ENCODE assay signal across 8 cellular contexts in the genomic region with DNA sequence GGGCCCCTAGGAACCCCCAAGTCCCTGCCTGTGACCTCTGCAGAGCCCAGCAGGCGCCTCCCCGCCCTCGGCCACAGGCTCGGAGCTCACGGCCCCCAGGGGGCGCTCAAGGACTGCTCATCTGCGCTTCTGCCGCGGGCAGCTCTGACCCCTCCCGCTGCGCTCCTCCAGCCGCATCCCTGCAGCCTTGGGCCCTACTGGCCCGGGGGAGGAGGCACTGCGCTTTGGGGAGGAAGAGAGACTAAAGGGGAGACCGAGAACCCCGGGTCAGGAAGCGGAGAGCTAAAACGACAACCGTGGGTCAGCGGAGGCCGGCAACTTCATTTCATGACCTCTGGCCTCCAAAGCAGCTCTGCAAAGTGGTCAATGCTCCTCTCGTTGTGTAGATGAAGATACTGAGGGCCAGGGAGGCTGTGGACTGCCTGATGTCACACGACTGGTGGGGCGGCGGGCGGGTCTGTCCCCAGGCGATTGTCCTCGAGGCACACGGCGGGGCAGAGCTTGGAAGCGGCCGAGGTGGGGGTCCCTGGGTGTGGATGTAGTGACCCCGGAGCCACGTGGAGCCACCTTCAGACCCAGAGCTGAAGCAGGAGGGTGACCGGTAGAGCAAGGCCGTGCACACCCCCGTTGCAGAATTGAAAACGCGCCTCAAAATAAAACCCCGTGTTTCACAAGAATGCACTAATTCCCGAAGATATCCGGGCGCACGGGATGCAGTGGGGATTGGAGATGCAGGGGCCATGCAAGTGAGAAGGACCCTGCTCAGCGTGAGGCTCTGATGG. TPM values are rescaled to one million over a fixed set of nuclear protein-coding genes. Genes with fewer than 3 reads are reported as not detected.
DNase-seq lines count a peak whose midpoint lies in the region; ATAC-seq and TF ChIP-seq lines count a peak whose summit lies in the region.

No MANE protein-coding gene starts in this region.

- H3K9me2 ChIP-seq in Karpas-422 (replicated peaks; ENCODE audit: insufficient read depth, low read length): no peaks in the 10 kb centered on the region

- WGBS in gastroesophageal sphincter (ENCODE audit: low coverage in 1 of 2), 2 donors: 4 to 58% methylated on average over 4 to 17 of the region's 45 CpGs

- H3F3A ChIP-seq in neural progenitor cell (ENCODE audit: low read depth): peaks cover 3% of the 10 kb centered on the region

- H3K4me2 ChIP-seq in Karpas-422 (ENCODE audit: low read depth, low read length, poor library complexity, severe bottlenecking): peak overlapping the region; percentile 68
- peak overlapping the region; percentile 87 for H3K4me2 ChIP-seq in neural progenitor cell

- H3K36me3 ChIP-seq in Karpas-422 (ENCODE audit: insufficient read depth, low read length): no peaks in the 10 kb centered on the region
- H3K36me3 ChIP-seq in RWPE2 (ENCODE audit: low read depth): no peaks in the 10 kb centered on the region
- H3K36me3 ChIP-seq in gastroesophageal sphincter: no peaks in the 10 kb centered on the region
- no peaks in the 10 kb centered on the region for H3K36me3 ChIP-seq in neural progenitor cell

- peak overlapping the region; percentile 61 for H3K9ac ChIP-seq in Karpas-422 (ENCODE audit: low read length)
- no peak overlapping the region for H3K9ac ChIP-seq in neural progenitor cell

- no peaks in the 10 kb centered on the region for H3K79me2 ChIP-seq in Karpas-422 (ENCODE audit: low read length)
- H3K79me2 ChIP-seq in neural progenitor cell (ENCODE audit: low read depth): no peaks in the 10 kb centered on the region

- no peaks in the 10 kb centered on the region for H3K27me3 ChIP-seq in Karpas-422 (ENCODE audit: low read length)
- H3K27me3 ChIP-seq in RWPE2 (ENCODE audit: insufficient read depth, poor library complexity, severe bottlenecking): no peaks in the 10 kb centered on the region
- peaks cover 39% of the 10 kb centered on the region for H3K27me3 ChIP-seq in gastroesophageal sphincter
- H3K27me3 ChIP-seq in neural progenitor cell: peaks cover 9% of the 10 kb centered on the region

- TF ChIP-seq POLR2A in gastroesophageal sphincter (IDR thresholded peaks at IDR 0.05): no peak

- peaks cover 3% of the 10 kb centered on the region for H3K9me3 Mint-ChIP-seq in neural progenitor cell

- peak; percentile 84 for ATAC-seq in RWPE2 (ENCODE audit: low read depth)
- peak; percentile 91 for ATAC-seq in gastroesophageal sphincter

- H3K36me3 Mint-ChIP-seq in neural progenitor cell: no peaks in the 10 kb centered on the region

- no peak overlapping the region; the same call in 1 of the 2 replicates for H2AFZ ChIP-seq in Karpas-422 (ENCODE audit: low read length)
- H2AFZ ChIP-seq in neural progenitor cell (replicated peaks): peak overlapping the region; percentile 80

- H3K9me3 ChIP-seq in Karpas-422 (ENCODE audit: low read length): no peaks in the 10 kb centered on the region
- no peaks in the 10 kb centered on the region for H3K9me3 ChIP-seq in RWPE2 (ENCODE audit: severe bottlenecking)
- H3K9me3 ChIP-seq in gastroesophageal sphincter: no peaks in the 10 kb centered on the region
- no peaks in the 10 kb centered on the region for H3K9me3 ChIP-seq in neural progenitor cell (ENCODE audit: low read depth)

- TF ChIP-seq CTCF in RWPE2 (IDR thresholded peaks at IDR 0.05; ENCODE audit: poor library complexity, severe bottlenecking): peak; percentile 70
- TF ChIP-seq CTCF in gastroesophageal sphincter (IDR thresholded peaks at IDR 0.05): peak in 3 of 4 experiments; percentile 87 to 95 (median 93)
- peak; percentile 95 for TF ChIP-seq CTCF in neural progenitor cell (IDR thresholded peaks at IDR 0.05)

- H3K4me1 ChIP-seq in Karpas-422 (ENCODE audit: low read length) (peaks cover 7% of the 10 kb centered on the region), RWPE2 (ENCODE audit: insufficient read depth, poor library complexity, severe bottlenecking) (peaks cover 6% of the 10 kb centered on the region), gastroesophageal sphincter (peaks cover 0 to 15% (median 14%) of the 10 kb centered on the region in 3 donors), neural progenitor cell (peaks cover 5% of the 10 kb centered on the region)

- no peak overlapping the region for H3K27ac Mint-ChIP-seq in neural progenitor cell

- H3K27ac ChIP-seq in Karpas-422 (ENCODE audit: low read length) (no peak overlapping the region), RWPE2 (ENCODE audit: poor library complexity, severe bottlenecking) (peak overlapping the region; percentile 35), gastroesophageal sphincter (peak overlapping the region in 3 of 4 donors; percentile 29 to 67 (median 66)), neural progenitor cell (no peak overlapping the region)

- DNase-seq in NCI-H82 (lab: John Stamatoyannopoulos, UW) (peak; percentile 75), NCI-H82 treated with DMSO at 0.1 percent for 48 hours (lab: John Stamatoyannopoulos, UW; ENCODE audit: unreplicated experiment) (no peak), Karpas-422 (peak; percentile 93), RWPE2 (ENCODE audit: low spot score) (no peak), activated gamma-delta T cell (lab: John Stamatoyannopoulos, UW) (peak; percentile 46), neural progenitor cell (ENCODE audit: low spot score) (peak; percentile 94)
- DNase-seq in stimulated activated naive CD4-positive, alpha-beta T cell treated with Interleukin-2 at 50 U/mL for 16 hours (lab: John Stamatoyannopoulos, UW): peak; percentile 71

- peaks cover 14% of the 10 kb centered on the region for H3K27me3 Mint-ChIP-seq in neural progenitor cell (ENCODE audit: insufficient read depth, low read depth)

- H3K4me3 ChIP-seq in Karpas-422 (ENCODE audit: low read length) (no peak overlapping the region; the same call in 1 of the 2 replicates), RWPE2 (ENCODE audit: severe bottlenecking) (no peak overlapping the region), gastroesophageal sphincter (peak overlapping the region in 1 of 2 donors; percentile 51), neural progenitor cell (peak overlapping the region; percentile 48)

- peaks cover 13% of the 10 kb centered on the region for H3K4me1 Mint-ChIP-seq in neural progenitor cell

- TF ChIP-seq EP300 in gastroesophageal sphincter (IDR thresholded peaks at IDR 0.05): no peak

- H3K4me3 Mint-ChIP-seq in neural progenitor cell: peak overlapping the region; percentile 24

- H4K20me1 ChIP-seq in Karpas-422 (ENCODE audit: insufficient read depth, low read depth, low read length) (no peaks in the 10 kb centered on the region), neural progenitor cell (ENCODE audit: low read depth) (no peaks in the 10 kb centered on the region)

RNA-seq across cellular contexts. Expression of a gene that starts 2.7 kb away (rescaled TPM):
- total RNA-seq in Karpas-422 (2014; rRNA removed; shearing (Covaris generic); ENCODE audit: low replicate concordance): not detected in 2 replicates
- total RNA-seq in gastroesophageal sphincter: not detected
- total RNA-seq in neural progenitor cell (ENCODE audit: low replicate concordance): not detected in 2 replicates

RNA-seq across cellular contexts. Expression of a gene that starts 56.1 kb away (rescaled TPM):
- not detected in 2 replicates for total RNA-seq in Karpas-422 (2014; rRNA removed; shearing (Covaris generic); ENCODE audit: low replicate concordance)
- total RNA-seq in gastroesophageal sphincter: under 1 TPM in 3 of 4 donors, not detected in 1; 0.13 to 0.85 (median 0.31) TPM
- 0.34 TPM in 1 of 2 replicates, not detected in the other for total RNA-seq in neural progenitor cell (ENCODE audit: low replicate concordance)

Comparison
In these comparisons a context has a peak if more than half of its experiments do, and no peak if none do; other contexts are left out.
1. DNase-seq: peak in NCI-H82 (single experiment), Karpas-422 (single experiment), activated gamma-delta T cell (single experiment), neural progenitor cell (single experiment) and stimulated activated naive CD4-positive, alpha-beta T cell treated with Interleukin-2 at 50 U/mL for 16 hours (single experiment); none in NCI-H82 treated with DMSO at 0.1 percent for 48 hours (single experiment) and RWPE2 (single experiment).
2. H3K27ac ChIP-seq: peak in RWPE2 (single experiment) and gastroesophageal sphincter (3 of 4); none in Karpas-422 (single experiment) and neural progenitor cell (single experiment).
3. Peak in every context shown above with its lines, with median percentiles within 50 percentile points of each other: CTCF ChIP-seq.